8 cellular contexts compared by ENCODE assay signal in genomic region chr2:218216674-218217365, GRCh38. TPM values are rescaled to one million over a fixed set of nuclear protein-coding genes. Genes with fewer than 3 reads are reported as not detected.
A peak's percentile ranks its signal among the peaks of the same experiment; 100 is the strongest.
DNase-seq lines count a peak whose midpoint lies in the region; ATAC-seq and TF ChIP-seq lines count a peak whose summit lies in the region.

ARPC2 (plus strand) TSS chr2:218217189; CDS start chr2:218217471, 282 bp downstream.

- peaks cover 3% of the 10 kb centered on the region for H3K27me3 Mint-ChIP-seq in progenitor cell of endocrine pancreas

- intact Hi-C loops in left ventricle myocardium superior (cut with micrococcal nuclease) = no loop called here
- intact Hi-C loops in upper lobe of right lung (cut with DNase I) = no loop called here

- H3K27me3 ChIP-seq in upper lobe of right lung = no peaks in the 10 kb centered on the region

- H3K27ac Mint-ChIP-seq in progenitor cell of endocrine pancreas = peak within 1 kb of the TSS; percentile 97

- peaks cover 42% of the 10 kb centered on the region for H3K4me1 ChIP-seq in upper lobe of right lung

- peaks cover 9% of the 10 kb centered on the region for H3K36me3 ChIP-seq in upper lobe of right lung

- peak within 1 kb of the TSS; percentile 83 for H3K27ac ChIP-seq in angular gyrus (ENCODE audit: low read depth, low read length)
- peak within 1 kb of the TSS; percentile 95 for H3K27ac ChIP-seq in upper lobe of right lung

- no peaks in the 10 kb centered on the region for H3K9me3 ChIP-seq in upper lobe of right lung

- peaks cover 21% of the 10 kb centered on the region for H3K4me1 Mint-ChIP-seq in progenitor cell of endocrine pancreas (ENCODE audit: low read depth)

- peak; percentile 76 for ATAC-seq in GM18498 (IDR thresholded peaks at IDR 0.05; ENCODE audit: unreplicated experiment)
- ATAC-seq in HG02885 (IDR thresholded peaks at IDR 0.05; ENCODE audit: poor library complexity, unreplicated experiment) = peak; percentile 72
- ATAC-seq in left ventricle myocardium superior = peak; percentile 99
- ATAC-seq in upper lobe of right lung = peak; percentile 96

- DNase-seq in NCI-H1694 treated with DMSO at 0.1 percent for 48 hours (lab: John Stamatoyannopoulos, UW) (peak; percentile 87), T-helper 2 cell (peak; percentile 88 to 98 (median 90)), left ventricle myocardium superior (peak; percentile 98), progenitor cell of endocrine pancreas (ENCODE audit: low spot score, unreplicated experiment) (peak; percentile 86), upper lobe of right lung (peak; percentile 98)

- no peaks in the 10 kb centered on the region for H3K36me3 Mint-ChIP-seq in progenitor cell of endocrine pancreas (ENCODE audit: insufficient read depth)

- H3K4me3 Mint-ChIP-seq in progenitor cell of endocrine pancreas (ENCODE audit: low read depth) = peak within 1 kb of the TSS; percentile 87

- H3K9me3 Mint-ChIP-seq in progenitor cell of endocrine pancreas (ENCODE audit: low read depth) = no peaks in the 10 kb centered on the region

- no peak for TF ChIP-seq CTCF in progenitor cell of endocrine pancreas (IDR thresholded peaks at IDR 0.05; ENCODE audit: unreplicated experiment)
- TF ChIP-seq CTCF in upper lobe of right lung (IDR thresholded peaks at IDR 0.05) = no peak

- peak within 1 kb of the TSS; percentile 96 for H3K4me3 ChIP-seq in upper lobe of right lung

RNA-seq across cellular contexts. Expression of gene ARPC2, which starts in this region (rescaled TPM):
- total RNA-seq in left ventricle myocardium superior = 139 TPM
- 153 and 160 TPM in 2 replicates for total RNA-seq in progenitor cell of endocrine pancreas
- 357 TPM for total RNA-seq in upper lobe of right lung

Comparison
In these comparisons a context has a peak if more than half of its experiments do, and no peak if none do; other contexts are left out.
1. Peak in every context shown above with its lines: DNase-seq, ATAC-seq, H3K4me3 ChIP-seq and H3K27ac ChIP-seq.